ENCODE assay signal across 8 cellular contexts in the genomic region with DNA sequence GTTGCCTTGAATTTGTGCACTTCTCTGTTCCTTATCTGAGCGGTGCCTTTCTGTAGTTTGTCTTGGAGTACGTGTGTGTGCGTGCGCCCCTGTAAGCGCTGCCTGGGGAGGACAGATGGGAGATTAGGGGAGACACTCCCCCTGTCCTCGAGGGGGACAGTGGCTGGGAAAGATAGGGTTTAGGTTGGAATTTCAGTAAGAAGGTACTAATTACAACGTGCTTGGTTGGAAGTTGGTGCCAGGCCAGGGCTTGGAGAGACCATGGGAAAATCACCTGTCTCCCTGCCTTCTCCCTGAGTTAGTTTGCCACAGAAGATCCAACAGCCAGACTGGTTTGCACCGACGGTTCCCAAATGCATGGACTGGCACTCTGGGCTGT.
DNase-seq lines count a peak whose midpoint lies in the region; ATAC-seq and TF ChIP-seq lines count a peak whose summit lies in the region.

No MANE protein-coding gene starts in this region.

- peaks cover 0 to 85% of the 10 kb centered on the region in 2 donors for H3K4me1 ChIP-seq in right atrium auricular region

- no peak for TF ChIP-seq CTCF in right atrium auricular region (IDR thresholded peaks at IDR 0.05)

- no peaks in the 10 kb centered on the region for H3K27me3 ChIP-seq in right atrium auricular region

- no peaks in the 10 kb centered on the region for H3K27me3 Mint-ChIP-seq in activated T-cell treated with anti-CD3 and anti-CD28 coated beads, Interleukin-2, amount 50 U/mL, for 72 hours (ENCODE audit: low read depth)
- H3K27me3 Mint-ChIP-seq in activated T-helper 2 cell treated with anti-CD3 and anti-CD28 coated beads, Interferon-gamma antibody, Interleukin-2, Interleukin-4, amounts not matched to agents 10 μg/mL and 5 μg/mL and 100 μg/mL, durations not matched to agents 14 hours and 24 hours and 36 hours (ENCODE audit: low read depth) = no peaks in the 10 kb centered on the region

- intact Hi-C loops in activated T-helper 2 cell treated with anti-CD3 and anti-CD28 coated beads, Interferon-gamma antibody, Interleukin-2, Interleukin-4, amounts not matched to agents 10 μg/mL and 5 μg/mL and 100 μg/mL, durations not matched to agents 14 hours and 24 hours and 36 hours (cut with micrococcal nuclease) = loop anchor here (1.0 to 10.0 kb wide), 7 partner anchors 8 to 1284 kb away; no protein-coding TSS in a partner anchor
- intact Hi-C loops in sciatic nerve (cut with DNase I) = loop anchor here (5.0 kb wide), 1 partner anchor 169 kb away; no protein-coding TSS in a partner anchor

- no peak for DNase-seq in activated T-cell treated with anti-CD3 and anti-CD28 coated beads, Interleukin-2, amount 50 U/mL, for 72 hours
- DNase-seq in activated T-cell treated with anti-CD3 and anti-CD28 coated beads for 4 hours (no peak), right atrium auricular region (ENCODE audit: low spot score) (no peak), sciatic nerve (ENCODE audit: low spot score) (no peak), 8988T (no peak), NCI-H2029 treated with DMSO at 0.1 percent for 48 hours (lab: John Stamatoyannopoulos, UW) (no peak)
- DNase-seq in activated T-helper 2 cell treated with anti-CD3 and anti-CD28 coated beads, Interferon-gamma antibody, Interleukin-2, Interleukin-4, amounts not matched to agents 10 μg/mL and 5 μg/mL and 100 μg/mL, durations not matched to agents 14 hours and 24 hours and 36 hours (ENCODE audit: low spot score) = no peak

- H3K9me3 Mint-ChIP-seq in activated T-cell treated with anti-CD3 and anti-CD28 coated beads, Interleukin-2, amount 50 U/mL, for 72 hours = no peaks in the 10 kb centered on the region
- no peaks in the 10 kb centered on the region for H3K9me3 Mint-ChIP-seq in activated T-helper 2 cell treated with anti-CD3 and anti-CD28 coated beads, Interferon-gamma antibody, Interleukin-2, Interleukin-4, amounts not matched to agents 10 μg/mL and 5 μg/mL and 100 μg/mL, durations not matched to agents 14 hours and 24 hours and 36 hours

- H3K36me3 Mint-ChIP-seq in activated T-cell treated with anti-CD3 and anti-CD28 coated beads, Interleukin-2, amount 50 U/mL, for 72 hours (ENCODE audit: insufficient read depth in 2 of 2) = peaks cover 3 to 15% of the 10 kb centered on the region in 2 donors
- peaks cover 63% of the 10 kb centered on the region for H3K36me3 Mint-ChIP-seq in activated T-helper 2 cell treated with anti-CD3 and anti-CD28 coated beads, Interferon-gamma antibody, Interleukin-2, Interleukin-4, amounts not matched to agents 10 μg/mL and 5 μg/mL and 100 μg/mL, durations not matched to agents 14 hours and 24 hours and 36 hours (ENCODE audit: low read depth)

- peak overlapping the region; percentile 78 to 90 for H3K4me3 Mint-ChIP-seq in activated T-cell treated with anti-CD3 and anti-CD28 coated beads, Interleukin-2, amount 50 U/mL, for 72 hours
- H3K4me3 Mint-ChIP-seq in activated T-helper 2 cell treated with anti-CD3 and anti-CD28 coated beads, Interferon-gamma antibody, Interleukin-2, Interleukin-4, amounts not matched to agents 10 μg/mL and 5 μg/mL and 100 μg/mL, durations not matched to agents 14 hours and 24 hours and 36 hours (ENCODE audit: low read depth) = peak overlapping the region; percentile 86

- peak in 1 of 2 donors; percentile 2 for ATAC-seq in activated T-cell treated with anti-CD3 and anti-CD28 coated beads, Interleukin-2, amount 50 U/mL, for 72 hours (replicated peaks in 1 of 2)
- peak; percentile 13 for ATAC-seq in HG03135 (IDR thresholded peaks at IDR 0.05; ENCODE audit: unreplicated experiment)
- ATAC-seq in sciatic nerve = peak; percentile 21

- H3K9me3 ChIP-seq in right atrium auricular region = no peaks in the 10 kb centered on the region

- peaks cover 33% of the 10 kb centered on the region for H3K36me3 ChIP-seq in right atrium auricular region

- peak overlapping the region; percentile 85 for H3K27ac Mint-ChIP-seq in activated T-cell treated with anti-CD3 and anti-CD28 coated beads, Interleukin-2, amount 50 U/mL, for 72 hours
- H3K27ac Mint-ChIP-seq in activated T-helper 2 cell treated with anti-CD3 and anti-CD28 coated beads, Interferon-gamma antibody, Interleukin-2, Interleukin-4, amounts not matched to agents 10 μg/mL and 5 μg/mL and 100 μg/mL, durations not matched to agents 14 hours and 24 hours and 36 hours = peak overlapping the region; percentile 82

- peak overlapping the region; percentile 45 to 60 for H3K4me3 ChIP-seq in right atrium auricular region

- peak overlapping the region; percentile 86 to 88 for H3K27ac ChIP-seq in right atrium auricular region

- H3K4me1 Mint-ChIP-seq in activated T-cell treated with anti-CD3 and anti-CD28 coated beads, Interleukin-2, amount 50 U/mL, for 72 hours (ENCODE audit: low read depth) = peaks cover 81% of the 10 kb centered on the region
- peaks cover 80% of the 10 kb centered on the region for H3K4me1 Mint-ChIP-seq in activated T-helper 2 cell treated with anti-CD3 and anti-CD28 coated beads, Interferon-gamma antibody, Interleukin-2, Interleukin-4, amounts not matched to agents 10 μg/mL and 5 μg/mL and 100 μg/mL, durations not matched to agents 14 hours and 24 hours and 36 hours (ENCODE audit: low read depth)
